10 cellular contexts compared by ENCODE assay signal in the genomic region with DNA sequence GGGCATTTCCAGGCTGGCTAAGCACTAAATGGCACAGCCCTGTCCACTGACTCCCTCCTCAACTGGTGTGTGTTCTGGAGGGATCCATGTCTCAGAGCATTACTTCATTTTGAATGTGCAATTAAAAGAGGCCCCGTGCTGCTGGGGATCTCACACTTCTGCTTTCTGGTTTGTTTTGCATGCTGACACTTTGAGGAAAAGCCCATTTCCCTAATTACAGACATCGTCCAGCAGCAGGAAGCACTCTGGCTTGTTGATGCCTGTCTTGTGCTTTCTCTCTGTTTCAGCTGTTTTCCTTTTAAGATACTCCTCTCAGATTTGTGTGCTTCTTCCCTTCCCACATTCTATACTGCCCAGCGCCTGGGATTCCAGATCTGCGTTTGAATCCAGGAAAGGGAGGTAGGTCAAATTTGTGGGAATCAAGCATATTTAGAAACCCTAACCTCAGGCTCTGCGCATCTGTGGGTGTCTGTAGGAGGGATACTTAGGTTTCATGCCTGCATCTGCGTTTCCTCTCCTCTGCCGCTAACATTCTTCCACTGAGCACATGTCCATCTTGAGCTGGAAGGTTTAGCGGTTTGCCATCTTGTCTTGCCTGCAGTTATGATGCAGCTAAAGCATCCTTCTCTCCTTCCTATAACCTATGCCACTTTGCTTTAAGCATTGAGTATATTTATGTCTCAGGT. TPM values are rescaled to one million over a fixed set of nuclear protein-coding genes. Genes with fewer than 3 reads are reported as not detected.
DNase-seq lines count a peak whose midpoint lies in the region; ATAC-seq and TF ChIP-seq lines count a peak whose summit lies in the region.
"Had no signal": no experiment of that assay in that cellular context is flagged by ENCODE, and none has a peak within 500 bp of the region (broad histone marks: within the 10 kb centered on the region; RNA-seq: fewer than 3 reads in every experiment).

No MANE protein-coding gene starts in this region.

- intact Hi-C loops in testis (cut with DNase I; ENCODE audit: low total_unique reads) = no loop called here

- H3K4me1 ChIP-seq in skeletal muscle tissue (ENCODE audit: control insufficient read depth in 3 of 3, insufficient read depth in 3 of 3, low read length in 3 of 3) (no peaks in the 10 kb centered on the region), testis (no peaks in the 10 kb centered on the region)
- H3K4me1 ChIP-seq: A549 had no signal

- 61 to 67% methylated on average over 8 of the region's 8 CpGs for WGBS in testis, 2 donors

- H3K27ac ChIP-seq in skeletal muscle tissue (ENCODE audit: low read depth, low read length) = peak overlapping the region; percentile 9
- H3K27ac ChIP-seq in testis = no peak overlapping the region
- H3K27ac ChIP-seq: A549 had no signal

- H3K9me3 ChIP-seq in skeletal muscle tissue (ENCODE audit: control insufficient read depth in 3 of 3, low read length in 3 of 3) (peaks cover 0 to 2% (median 2%) of the 10 kb centered on the region in 3 donors), testis (no peaks in the 10 kb centered on the region)
- H3K9me3 ChIP-seq: A549 had no signal

- peak; percentile 58 for ATAC-seq in HG03025 (IDR thresholded peaks at IDR 0.05; ENCODE audit: low FRiP score, unreplicated experiment)
- ATAC-seq: A549 had no signal

- no peak overlapping the region for H3K9ac ChIP-seq in skeletal muscle tissue (ENCODE audit: low read depth in 1 of 3, low read length in 3 of 3)

- no peak for TF ChIP-seq POLR2A in testis (IDR thresholded peaks at IDR 0.05)

- H3K36me3 ChIP-seq in skeletal muscle tissue (ENCODE audit: control insufficient read depth in 3 of 3, insufficient read depth in 3 of 3, low read length in 3 of 3) = no peaks in the 10 kb centered on the region
- H3K36me3 ChIP-seq in testis (ENCODE audit: low read depth, missing control alignments) = no peaks in the 10 kb centered on the region

- TF ChIP-seq CTCF in testis (IDR thresholded peaks at IDR 0.05) = no peak

- H3K27me3 ChIP-seq in skeletal muscle tissue (ENCODE audit: control insufficient read depth in 3 of 3, insufficient read depth in 3 of 3, low read length in 3 of 3) = peaks cover 0 to 4% (median 4%) of the 10 kb centered on the region in 3 donors
- no peaks in the 10 kb centered on the region for H3K27me3 ChIP-seq in testis

- no peak overlapping the region for H3K4me3 ChIP-seq in skeletal muscle tissue (ENCODE audit: low read length in 3 of 3)
- no peak overlapping the region for H3K4me3 ChIP-seq in testis
- H3K4me3 ChIP-seq: A549 had no signal

- DNase-seq in NCI-H2171 treated with DMSO at 0.1 percent for 48 hours (lab: John Stamatoyannopoulos, UW) (peak; percentile 6), NCI-H2171 (lab: John Stamatoyannopoulos, UW) (no peak), RPMI8226 (peak; percentile 68), GM19238 (ENCODE audit: insufficient read length, low spot score) (no peak), dedifferentiated amniotic fluid mesenchymal stem cell (ENCODE audit: extremely low spot score) (no peak), testis (no peak)
- DNase-seq: activated CD4-positive, CD25-positive, alpha-beta regulatory T cell had no signal

RNA-seq across cellular contexts. Expression of gene SYK, which starts 25.7 kb away (rescaled TPM):
- total RNA-seq in skeletal muscle tissue = 4.7 TPM
- total RNA-seq in testis = 10 to 100 TPM; 30.8 to 51.1 TPM
- polyA plus RNA-seq in testis (ENCODE audit: insufficient read depth, low read depth, low replicate concordance) = 22.0 TPM

Comparison
In these comparisons a context has a peak if more than half of its experiments do, and no peak if none do; other contexts are left out.
1. DNase-seq: peak in NCI-H2171 treated with DMSO at 0.1 percent for 48 hours (single experiment) and RPMI8226 (single experiment); none in NCI-H2171 (single experiment), GM19238 (single experiment), dedifferentiated amniotic fluid mesenchymal stem cell (single experiment) and testis (single experiment).